ENCODE assay signal across 9 cellular contexts in genomic region chr13:41547253-41548000, GRCh38.
DNase-seq lines count a peak whose midpoint lies in the region; ATAC-seq, FAIRE-seq and TF ChIP-seq lines count a peak whose summit lies in the region.
"Had no signal": no experiment of that assay in that cellular context is flagged by ENCODE, and none has a peak within 500 bp of the region (broad histone marks: within the 10 kb centered on the region; RNA-seq: fewer than 3 reads in every experiment).

No MANE protein-coding gene starts in this region.

- TF ChIP-seq CTCF in fibroblast of the aortic adventitia (IDR thresholded peaks at IDR 0.05; ENCODE audit: insufficient read depth, low read length) (no peak), neural progenitor cell (IDR thresholded peaks at IDR 0.05) (no peak), tibial nerve (IDR thresholded peaks at IDR 0.05) (peak in 1 of 5 experiments; percentile 9), D721Med (IDR thresholded peaks at IDR 0.05; ENCODE audit: insufficient read depth, missing control alignments) (no peak)

- H3K27me3 Mint-ChIP-seq in neural progenitor cell (ENCODE audit: insufficient read depth, low read depth): peaks cover 20% of the 10 kb centered on the region

- peak; percentile 92 to 100 for TF ChIP-seq EP300 in tibial nerve (IDR thresholded peaks at IDR 0.05)

- FAIRE-seq in D721Med (lab: Jason Lieb, UNC): no peak

- H4K20me1 ChIP-seq in neural progenitor cell (ENCODE audit: low read depth): no peaks in the 10 kb centered on the region

- H3K36me3 ChIP-seq in neural progenitor cell: no peaks in the 10 kb centered on the region
- no peaks in the 10 kb centered on the region for H3K36me3 ChIP-seq in tibial nerve

- DNase-seq in fibroblast of the aortic adventitia (ENCODE audit: low read depth): peak; percentile 28
- DNase-seq in neural progenitor cell (ENCODE audit: low spot score): no peak
- peak; percentile 26 to 71 for DNase-seq in tibial nerve (ENCODE audit: low spot score in 2 of 2)
- no peak for DNase-seq in RKO (ENCODE audit: low spot score)
- no peak for DNase-seq in D721Med (ENCODE audit: insufficient read length, low spot score)
- DNase-seq: activated T-cell treated with anti-CD3 and anti-CD28 coated beads for 4 hours, NCI-H2081 had no signal

- H3K4me3 Mint-ChIP-seq in neural progenitor cell: no peak overlapping the region

- H3K9me3 ChIP-seq in neural progenitor cell (ENCODE audit: low read depth) (no peaks in the 10 kb centered on the region), tibial nerve (no peaks in the 10 kb centered on the region)

- H3K27ac Mint-ChIP-seq in neural progenitor cell: peak overlapping the region; percentile 95

- H3F3A ChIP-seq in neural progenitor cell (ENCODE audit: low read depth): no peaks in the 10 kb centered on the region

- no peak overlapping the region for H3K9ac ChIP-seq in neural progenitor cell

- H3K79me2 ChIP-seq in neural progenitor cell (ENCODE audit: low read depth): no peaks in the 10 kb centered on the region

- no peak overlapping the region for H3K4me2 ChIP-seq in neural progenitor cell

- H3K9me3 Mint-ChIP-seq in neural progenitor cell: peaks cover 29% of the 10 kb centered on the region

- H3K27ac ChIP-seq in angular gyrus (ENCODE audit: low read depth, low read length): peak overlapping the region; percentile 100
- H3K27ac ChIP-seq in neural progenitor cell: no peak overlapping the region
- peak overlapping the region; percentile 76 to 98 (median 88) for H3K27ac ChIP-seq in tibial nerve

- no peaks in the 10 kb centered on the region for H3K27me3 ChIP-seq in neural progenitor cell
- H3K27me3 ChIP-seq in tibial nerve: no peaks in the 10 kb centered on the region

- peaks cover 4% of the 10 kb centered on the region for H3K36me3 Mint-ChIP-seq in neural progenitor cell

- H2AFZ ChIP-seq in neural progenitor cell (replicated peaks): peak overlapping the region; percentile 39

- WGBS in tibial nerve, 2 donors: 11 to 30% methylated on average over 16 of the region's 16 CpGs

- peak in 1 of 2 donors; percentile 61 for TF ChIP-seq POLR2A in tibial nerve (IDR thresholded peaks at IDR 0.05)

- peaks cover 54% of the 10 kb centered on the region for H3K4me1 Mint-ChIP-seq in neural progenitor cell

- ATAC-seq in HG03460 (IDR thresholded peaks at IDR 0.05; ENCODE audit: unreplicated experiment): no peak

- H3K4me3 ChIP-seq in fibroblast of the aortic adventitia (ENCODE audit: low read depth, low read length): no peak overlapping the region
- H3K4me3 ChIP-seq in neural progenitor cell: no peak overlapping the region
- H3K4me3 ChIP-seq in tibial nerve: peak overlapping the region in 2 of 4 donors; percentile 3 to 28

- H3K4me1 ChIP-seq in neural progenitor cell (no peaks in the 10 kb centered on the region), tibial nerve (peaks cover 3 to 51% (median 17%) of the 10 kb centered on the region in 4 donors)

Comparison
In these comparisons a context has a peak if more than half of its experiments do, and no peak if none do; other contexts are left out.
1. DNase-seq: peak in fibroblast of the aortic adventitia (single experiment) and tibial nerve (2 of 2); none in neural progenitor cell (single experiment), RKO (single experiment) and D721Med (single experiment).